Comparison of ENCODE assay signal across 31 cellular contexts in the genomic region with DNA sequence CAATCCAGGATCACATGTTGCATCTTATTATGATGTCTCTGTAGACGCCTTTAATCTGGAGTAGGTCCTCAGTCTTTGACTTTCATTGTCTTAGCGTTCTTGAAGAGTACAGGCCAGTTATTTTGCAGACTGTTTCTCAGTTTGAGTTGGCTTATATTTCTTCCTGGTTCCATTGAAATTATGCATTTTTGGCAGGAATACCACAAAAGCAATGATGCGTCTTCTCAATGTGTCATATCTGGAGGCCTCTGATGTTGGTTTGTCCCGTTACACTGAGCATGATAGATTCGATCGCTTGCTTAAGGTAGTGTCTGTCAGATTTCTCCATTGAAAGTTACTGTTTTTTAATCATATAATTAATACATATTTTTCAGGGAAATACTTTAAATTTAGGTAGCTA. TPM values are rescaled to one million over a fixed set of nuclear protein-coding genes. Genes with fewer than 3 reads are reported as not detected.
"Had no signal": no experiment of that assay in that cellular context is flagged by ENCODE, and none has a peak within 500 bp of the region (broad histone marks: within the 10 kb centered on the region; RNA-seq: fewer than 3 reads in every experiment).

No MANE protein-coding gene starts in this region.

- H3K36me3 ChIP-seq: ascending aorta, breast epithelium, cardiac muscle cell, colonic mucosa, esophagus squamous epithelium, gastrocnemius medialis, heart right ventricle had no signal

- H3K4me3 ChIP-seq: ascending aorta, breast epithelium, cardiac muscle cell, colonic mucosa, esophagus squamous epithelium, gastrocnemius medialis, heart right ventricle had no signal

- DNase-seq: activated CD4-positive, alpha-beta memory T cell treated with anti-CD3 and anti-CD28 coated beads, Interleukin-2, amount 10 ng/mL, durations not matched to agents 7 days and 5 days; activated CD4-positive, alpha-beta T cell treated with anti-CD3 and anti-CD28 coated beads for 4 hours; activated CD4-positive, alpha-beta T cell treated with anti-CD3 and anti-CD28 coated beads, Interleukin-2, amount 10 ng/mL, durations not matched to agents 7 days and 5 days; activated CD4-positive, alpha-beta T cell treated with anti-CD3 and anti-CD28 coated beads, Interleukin-2, amount 50 U/mL, for 4 hours; activated CD4-positive, CD25-positive, alpha-beta regulatory T cell; activated CD4-positive, CD25-positive, alpha-beta regulatory T cell treated with anti-CD3 and anti-CD28 coated beads, Interleukin-2, amount 50 U/mL, for 72 hours; activated CD8-positive, alpha-beta memory T cell treated with anti-CD3 and anti-CD28 coated beads, Interleukin-2, amount 50 U/mL, for 48 hours; activated gamma-delta T cell; activated naive CD4-positive, alpha-beta T cell; activated naive CD4-positive, alpha-beta T cell treated with anti-CD3 and anti-CD28 coated beads, Interleukin-2, amount 10 ng/mL, durations not matched to agents 7 days and 5 days; activated naive CD8-positive, alpha-beta T cell treated with anti-CD3 and anti-CD28 coated beads, Interleukin-2, amount 10 ng/mL, durations not matched to agents 7 days and 5 days; activated T-cell treated with anti-CD3 and anti-CD28 coated beads for 4 hours; activated T-cell treated with anti-CD3 and anti-CD28 coated beads, Interleukin-2, amount 50 U/mL, for 24 hours; activated T-cell treated with anti-CD3 and anti-CD28 coated beads, Interleukin-2, amount 50 U/mL, for 72 hours; central memory CD4-positive, alpha-beta T cell; cerebellar nuclear complex; colonic mucosa; effector CD8-positive, alpha-beta T cell; esophagus squamous epithelium; foreskin keratinocyte; gastrocnemius medialis; heart right ventricle; T-cell; T-helper 9 cell had no signal

- ATAC-seq: activated naive CD4-positive, alpha-beta T cell treated with anti-CD3 and anti-CD28 coated beads, Interleukin-2, amount 50 U/mL, for 72 hours; activated T-cell treated with anti-CD3 and anti-CD28 coated beads, Interleukin-2, amount 50 U/mL, for 72 hours; foreskin keratinocyte; gastrocnemius medialis; heart right ventricle; T-cell had no signal

- H3K27me3 ChIP-seq: ascending aorta, breast epithelium, cardiac muscle cell, colonic mucosa, esophagus squamous epithelium, foreskin keratinocyte, gastrocnemius medialis, heart right ventricle had no signal

- H3K27ac ChIP-seq: ascending aorta, breast epithelium, cardiac muscle cell, colonic mucosa, epithelial cell of prostate, esophagus squamous epithelium, foreskin keratinocyte, gastrocnemius medialis, heart right ventricle had no signal

- H3K9me3 ChIP-seq: ascending aorta, breast epithelium, colonic mucosa, esophagus squamous epithelium, gastrocnemius medialis, heart right ventricle had no signal

- H3K4me1 ChIP-seq: ascending aorta, breast epithelium, colonic mucosa, esophagus squamous epithelium, foreskin keratinocyte had no signal

- FAIRE-seq: endometrium, endothelial cell of umbilical vein had no signal

RNA-seq across cellular contexts. Expression of a gene that starts 30.6 kb away (rescaled TPM):
- total RNA-seq: ascending aorta had no signal
